ENCODE assay signal across 9 cellular contexts in genomic region chr17:82884341-82884871, GRCh38. TPM values are rescaled to one million over a fixed set of nuclear protein-coding genes. Genes with fewer than 3 reads are reported as not detected.
A peak's percentile ranks its signal among the peaks of the same experiment; 100 is the strongest.
DNase-seq lines count a peak whose midpoint lies in the region; ATAC-seq and TF ChIP-seq lines count a peak whose summit lies in the region.
"Had no signal": no experiment of that assay in that cellular context is flagged by ENCODE, and none has a peak within 500 bp of the region (broad histone marks: within the 10 kb centered on the region; RNA-seq: fewer than 3 reads in every experiment).

No MANE protein-coding gene starts in this region.

- no peaks in the 10 kb centered on the region for H3K9me3 ChIP-seq in BLaER1 treated with 17β-estradiol and CSF1 and Interleukin-3, amounts not matched to agents 10 nM and 100 nM (replicated peaks in 1 of 11)
- H3K9me3 ChIP-seq: ovary had no signal

- TF ChIP-seq POLR2A in NB4 (IDR thresholded peaks at IDR 0.05; ENCODE audit: extremely low read depth, insufficient read length), result no peak

- POLR2A ChIA-PET in naive thymus-derived CD8-positive, alpha-beta T cell (lab: Charles Lee), result interaction anchor here (0.6 to 6.4 kb wide), 12 partner anchors 8 to 102 kb away, joined by 3 to 84 read pairs (median 4); no protein-coding TSS in a partner anchor

- peak overlapping the region in 8 of 10 experiments; percentile 2 to 59 (median 34); a peak in 11 of 20 replicates for H3K4me3 ChIP-seq in BLaER1 treated with 17β-estradiol and CSF1 and Interleukin-3, amounts not matched to agents 10 nM and 100 nM
- no peak overlapping the region for H3K4me3 ChIP-seq in NB4 (ENCODE audit: low read depth, low read length)
- H3K4me3 ChIP-seq: ovary had no signal

- H3K27ac Mint-ChIP-seq in central memory CD8-positive, alpha-beta T cell (ENCODE audit: low read depth), result peak overlapping the region; percentile 99
- H3K27ac Mint-ChIP-seq in naive thymus-derived CD8-positive, alpha-beta T cell, result peak overlapping the region; percentile 96 to 100 (median 99)

- peaks cover 0 to 7% (median 0%) of the 10 kb centered on the region in 11 experiments; a peak in 2 of 22 replicates for H3K27me3 ChIP-seq in BLaER1 treated with 17β-estradiol and CSF1 and Interleukin-3, amounts not matched to agents 10 nM and 100 nM
- H3K27me3 ChIP-seq: ovary had no signal

- H3K4me1 Mint-ChIP-seq in central memory CD8-positive, alpha-beta T cell, result peaks cover 74% of the 10 kb centered on the region
- H3K4me1 Mint-ChIP-seq in naive thymus-derived CD8-positive, alpha-beta T cell, result peaks cover 41 to 80% (median 72%) of the 10 kb centered on the region in 4 donors

- DNase-seq in NB4 (ENCODE audit: low read depth) (peak; percentile 80), AG08396 (ENCODE audit: low spot score) (no peak)
- DNase-seq in central memory CD8-positive, alpha-beta T cell (ENCODE audit: low spot score in 2 of 2), result peak in 1 of 2 donors; percentile 55
- DNase-seq in naive thymus-derived CD8-positive, alpha-beta T cell, result peak in 3 of 10 donors; percentile 41 to 60 (median 51)
- DNase-seq: ovary had no signal

- peaks cover 0 to 96% (median 31%) of the 10 kb centered on the region in 11 experiments; a peak in 14 of 22 replicates for H4K20me1 ChIP-seq in BLaER1 treated with 17β-estradiol and CSF1 and Interleukin-3, amounts not matched to agents 10 nM and 100 nM

- no peak for TF ChIP-seq CTCF in NB4 (IDR thresholded peaks at IDR 0.05; ENCODE audit: low read depth, low read length)

- H3K27ac ChIP-seq in BLaER1 treated with 17β-estradiol and CSF1 and Interleukin-3, amounts not matched to agents 10 nM and 100 nM, result peak overlapping the region in 9 of 11 experiments; percentile 49 to 91 (median 78); a peak in 18 of 22 replicates
- H3K27ac ChIP-seq: ovary had no signal

- no peaks in the 10 kb centered on the region for H3K9me3 Mint-ChIP-seq in central memory CD8-positive, alpha-beta T cell
- no peaks in the 10 kb centered on the region for H3K9me3 Mint-ChIP-seq in naive thymus-derived CD8-positive, alpha-beta T cell

- H3K36me3 ChIP-seq in BLaER1 treated with 17β-estradiol and CSF1 and Interleukin-3, amounts not matched to agents 10 nM and 100 nM, result peaks cover 0 to 11% (median 1%) of the 10 kb centered on the region in 11 experiments; a peak in 9 of 22 replicates
- H3K36me3 ChIP-seq: ovary had no signal

- peak; percentile 44 for ATAC-seq in central memory CD8-positive, alpha-beta T cell (replicated peaks; ENCODE audit: extremely low read depth, poor library complexity, severe bottlenecking)
- ATAC-seq in naive thymus-derived CD8-positive, alpha-beta T cell, result peak; percentile 2 to 29
- ATAC-seq in HG03139 (IDR thresholded peaks at IDR 0.05; ENCODE audit: unreplicated experiment) (no peak), GM19324 (IDR thresholded peaks at IDR 0.05; ENCODE audit: low FRiP score, unreplicated experiment) (no peak), HG03442 (IDR thresholded peaks at IDR 0.05; ENCODE audit: unreplicated experiment) (no peak)

- peak overlapping the region; percentile 71 for H3K4me3 Mint-ChIP-seq in central memory CD8-positive, alpha-beta T cell
- H3K4me3 Mint-ChIP-seq in naive thymus-derived CD8-positive, alpha-beta T cell, result peak overlapping the region; percentile 61 to 88 (median 85)

- peaks cover 28% of the 10 kb centered on the region for H3K36me3 Mint-ChIP-seq in central memory CD8-positive, alpha-beta T cell (ENCODE audit: insufficient read depth)
- no peaks in the 10 kb centered on the region for H3K36me3 Mint-ChIP-seq in naive thymus-derived CD8-positive, alpha-beta T cell

- peak overlapping the region in 10 of 11 experiments; percentile 11 to 73 (median 70); a peak in 17 of 22 replicates for H3K9ac ChIP-seq in BLaER1 treated with 17β-estradiol and CSF1 and Interleukin-3, amounts not matched to agents 10 nM and 100 nM

- peak overlapping the region; percentile 91 to 100 (median 98) for H3K4me2 ChIP-seq in BLaER1 treated with 17β-estradiol and CSF1 and Interleukin-3, amounts not matched to agents 10 nM and 100 nM

- peaks cover 99% of the 10 kb centered on the region in 10 experiments for H3K4me1 ChIP-seq in BLaER1 treated with 17β-estradiol and CSF1 and Interleukin-3, amounts not matched to agents 10 nM and 100 nM

- H3K27me3 Mint-ChIP-seq in central memory CD8-positive, alpha-beta T cell, result no peaks in the 10 kb centered on the region
- H3K27me3 Mint-ChIP-seq in naive thymus-derived CD8-positive, alpha-beta T cell, result peaks cover 0 to 2% (median 0%) of the 10 kb centered on the region in 5 donors

RNA-seq across cellular contexts. Expression of gene ZNF750, which starts 44.6 kb away (rescaled TPM):
- total RNA-seq in naive thymus-derived CD8-positive, alpha-beta T cell, result not detected
- not detected for polyA plus RNA-seq in naive thymus-derived CD8-positive, alpha-beta T cell
- total RNA-seq: ovary had no signal

Comparison
In these comparisons a context has a peak if more than half of its experiments do, and no peak if none do; other contexts are left out.
1. ATAC-seq: peak in central memory CD8-positive, alpha-beta T cell (single experiment) and naive thymus-derived CD8-positive, alpha-beta T cell (2 of 2); none in HG03139 (single experiment), GM19324 (single experiment) and HG03442 (single experiment).